ENCODE assay signal across 11 cellular contexts in the genomic region with DNA sequence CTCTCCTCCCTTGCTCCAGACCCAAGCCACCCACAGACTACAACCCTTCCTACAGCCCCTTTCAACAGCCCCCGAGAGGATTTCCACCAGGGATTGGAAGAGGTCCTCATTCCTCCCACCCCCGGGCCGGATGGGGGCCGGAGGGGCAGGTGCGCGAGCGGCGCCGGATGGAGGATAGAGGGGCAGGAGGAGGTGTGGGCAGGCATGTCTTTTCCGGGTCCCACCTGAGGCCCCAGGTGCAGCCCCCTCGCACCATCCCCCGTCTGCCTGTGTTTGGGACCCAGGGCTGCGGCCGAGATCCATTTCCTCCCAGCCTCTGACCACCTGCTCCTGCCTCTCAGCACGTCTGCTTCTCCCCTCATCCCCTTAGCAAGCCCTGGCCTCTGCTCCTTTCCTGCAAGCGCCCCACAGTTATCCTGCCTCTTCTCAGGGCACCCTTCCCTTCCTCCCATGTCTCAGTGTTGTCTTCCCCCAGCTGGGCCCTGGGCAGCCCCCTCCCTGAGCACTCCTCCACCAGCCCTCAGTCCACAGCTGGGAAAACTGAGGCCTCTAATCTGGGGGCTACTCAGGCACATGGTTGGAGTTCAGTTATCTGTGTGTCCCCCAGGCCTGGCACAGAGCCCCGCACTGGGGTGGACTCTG. TPM values are rescaled to one million over a fixed set of nuclear protein-coding genes. Genes with fewer than 3 reads are reported as not detected.
DNase-seq lines count a peak whose midpoint lies in the region; ATAC-seq, FAIRE-seq and TF ChIP-seq lines count a peak whose summit lies in the region.
"Had no signal": no experiment of that assay in that cellular context is flagged by ENCODE, and none has a peak within 500 bp of the region (broad histone marks: within the 10 kb centered on the region; RNA-seq: fewer than 3 reads in every experiment).

No MANE protein-coding gene starts in this region.

- CTCF ChIA-PET in CD4-positive, alpha-beta memory T cell (lab: Charles Lee; ENCODE audit: partially characterized antibody) = interaction anchor here (0.6 to 19.5 kb wide), 49 partner anchors 8 to 490 kb away, joined by 3 to 477 read pairs (median 4); a partner anchor contains a TSS
- CTCF ChIA-PET in GM12878 (lab: Yijun Ruan, JAX) = interaction anchor here (0.6 to 7.6 kb wide), 37 partner anchors 7 to 863 kb away, joined by 3 to 100 read pairs (median 4); a partner anchor contains a TSS

- intact Hi-C loops in CD4-positive, alpha-beta memory T cell (cut with micrococcal nuclease) = loop anchor here (1.0 to 5.0 kb wide), 5 partner anchors 46 to 357 kb away; no protein-coding TSS in a partner anchor
- intact Hi-C loops in GM12878 (cut with micrococcal nuclease; ENCODE audit: unreplicated experiment) (loop anchor here (1.0 to 2.0 kb wide), 2 partner anchors 135 to 357 kb away; no protein-coding TSS in a partner anchor), left colon (cut with DNase I, micrococcal nuclease) (loop anchor here in 1 of 2 donors (5.0 kb wide), 1 partner anchor 146 kb away; a partner anchor contains a TSS)

- peaks cover 52% of the 10 kb centered on the region for H3K4me1 ChIP-seq in CD4-positive, alpha-beta memory T cell (ENCODE audit: insufficient read depth, low read length)
- H3K4me1 ChIP-seq in GM12878 (ENCODE audit: control insufficient read depth, insufficient read depth, low read length) (peaks cover 15% of the 10 kb centered on the region), neural progenitor cell (peaks cover 43% of the 10 kb centered on the region)

- TF ChIP-seq CTCF in GM12878 (IDR thresholded peaks at IDR 0.05 in 2 of 3, conservative IDR thresholded peaks at IDR 0.05 in 1 of 3; ENCODE audit: control insufficient read depth in 2 of 3, extremely low read depth in 1 of 3, insufficient read depth in 1 of 3, low read depth in 3 of 3, low read length in 3 of 3) (no peak), neural progenitor cell (IDR thresholded peaks at IDR 0.05) (no peak)

- H3K4me3 ChIP-seq in CD4-positive, alpha-beta memory T cell (ENCODE audit: low read length in 2 of 2) = no peak overlapping the region
- no peak overlapping the region for H3K4me3 ChIP-seq in H7 (ENCODE audit: insufficient read depth, low read depth, low read length)
- H3K4me3 ChIP-seq in GM12878 = no peak overlapping the region
- H3K4me3 ChIP-seq in neural progenitor cell = no peak overlapping the region

- TF ChIP-seq EP300 in GM12878 (IDR thresholded peaks at IDR 0.05; ENCODE audit: borderline replicate concordance in 1 of 2, control insufficient read depth in 1 of 2, low read depth in 2 of 2, low read length in 2 of 2) = no peak

- H3K27ac Mint-ChIP-seq in CD4-positive, alpha-beta memory T cell = peak overlapping the region; percentile 75 to 95 (median 92)
- peak overlapping the region; percentile 57 for H3K27ac Mint-ChIP-seq in neural progenitor cell

- H3K9me3 ChIP-seq in CD4-positive, alpha-beta memory T cell (ENCODE audit: control insufficient read depth in 1 of 2, low read length in 2 of 2) = no peaks in the 10 kb centered on the region
- H3K9me3 ChIP-seq in GM12878 (replicated peaks; ENCODE audit: control insufficient read depth, insufficient read depth, low read length) (no peaks in the 10 kb centered on the region; the same call in 2 of the 3 replicates), neural progenitor cell (ENCODE audit: low read depth) (no peaks in the 10 kb centered on the region)

- H3K9ac ChIP-seq in GM12878 (ENCODE audit: control insufficient read depth, insufficient read depth, low read length) (no peak overlapping the region), neural progenitor cell (no peak overlapping the region)

- FAIRE-seq in GM12878 (lab: Jason Lieb, UNC) = no peak

- no peaks in the 10 kb centered on the region for H3K79me2 ChIP-seq in GM12878 (ENCODE audit: control insufficient read depth, insufficient read depth, low read length)
- H3K79me2 ChIP-seq in neural progenitor cell (ENCODE audit: low read depth) = no peaks in the 10 kb centered on the region

- H4K20me1 ChIP-seq in GM12878 (ENCODE audit: control insufficient read depth, insufficient read depth) (no peaks in the 10 kb centered on the region), neural progenitor cell (ENCODE audit: low read depth) (no peaks in the 10 kb centered on the region)

- RAD21 ChIA-PET in GM12878 (lab: Charles Lee; ENCODE audit: unreplicated experiment) = interaction anchor here (0.6 to 3.3 kb wide), 21 partner anchors 7 to 407 kb away, joined by 3 to 76 read pairs (median 3); a partner anchor contains a TSS

- H3K36me3 Mint-ChIP-seq in CD4-positive, alpha-beta memory T cell = no peaks in the 10 kb centered on the region
- no peaks in the 10 kb centered on the region for H3K36me3 Mint-ChIP-seq in neural progenitor cell
- H3K36me3 Mint-ChIP-seq: brain had no signal

- no peaks in the 10 kb centered on the region for H3K36me3 ChIP-seq in CD4-positive, alpha-beta memory T cell (ENCODE audit: insufficient read depth, low read length)
- no peaks in the 10 kb centered on the region for H3K36me3 ChIP-seq in H7 (replicated peaks; ENCODE audit: control insufficient read depth, insufficient read depth, low read length)
- no peaks in the 10 kb centered on the region for H3K36me3 ChIP-seq in GM12878 (ENCODE audit: control insufficient read depth in 2 of 2, insufficient read depth in 2 of 2, low read length in 1 of 2)
- no peaks in the 10 kb centered on the region for H3K36me3 ChIP-seq in neural progenitor cell

- TF ChIP-seq RAD21 in GM12878 (IDR thresholded peaks at IDR 0.05; ENCODE audit: insufficient read depth, low read depth, low read length) = no peak

- peak overlapping the region; percentile 40 for H3K27ac ChIP-seq in CD4-positive, alpha-beta memory T cell (ENCODE audit: low read depth, low read length)
- H3K27ac ChIP-seq in GM12878 (ENCODE audit: control insufficient read depth, insufficient read depth) = no peak overlapping the region
- H3K27ac ChIP-seq in neural progenitor cell = no peak overlapping the region
- H3K27ac ChIP-seq: epithelial cell of prostate had no signal

- no peak for TF ChIP-seq POLR2A in GM12878 (IDR thresholded peaks at IDR 0.05; ENCODE audit: low read depth, low read length)

- no TSS peak for BruUV-seq in GM12878 (replicated peaks; lab: Mats Ljungman, UMichigan)

- H3K27me3 ChIP-seq in CD4-positive, alpha-beta memory T cell (ENCODE audit: insufficient read depth, low read length) = no peaks in the 10 kb centered on the region
- H3K27me3 ChIP-seq in H7 (ENCODE audit: control insufficient read depth, insufficient read depth, low read length) (no peaks in the 10 kb centered on the region), GM12878 (replicated peaks in 1 of 2; ENCODE audit: control insufficient read depth in 2 of 2, insufficient read depth in 2 of 2, low read length in 1 of 2) (no peaks in the 10 kb centered on the region; a peak in 1 of 4 replicates), neural progenitor cell (no peaks in the 10 kb centered on the region)

- SMC1A ChIA-PET in GM12878 (lab: Charles Lee; ENCODE audit: uncharacterized antibody, unreplicated experiment) = interaction anchor here (0.6 to 3.0 kb wide), 18 partner anchors 11 to 357 kb away, joined by 3 to 70 read pairs (median 4); a partner anchor contains a TSS

- no peak for DNase-seq in CD4-positive, alpha-beta memory T cell
- DNase-seq in H7 = peak; percentile 69
- no peak for DNase-seq in GM12878 (ENCODE audit: low read depth, low spot score)
- DNase-seq in neural progenitor cell (ENCODE audit: low spot score) = no peak
- no peak for DNase-seq in midbrain (lab: John Stamatoyannopoulos, UW)
- DNase-seq in left colon = no peak
- DNase-seq in A172 (ENCODE audit: low spot score) = no peak
- DNase-seq: OCI-M1, retina had no signal

- POLR2A ChIA-PET in CD4-positive, alpha-beta memory T cell (lab: Charles Lee; ENCODE audit: partially characterized antibody) = interaction anchor here (0.5 to 11.8 kb wide), 16 partner anchors 8 to 1849 kb away, joined by 3 to 433 read pairs (median 6); a partner anchor contains a TSS
- POLR2A ChIA-PET in GM12878 (lab: Charles Lee) = interaction anchor here (1.0 kb wide), 1 partner anchor 144 kb away, joined by 6 read pairs; no protein-coding TSS in a partner anchor

- no peak overlapping the region for H2AFZ ChIP-seq in GM12878 (ENCODE audit: control insufficient read depth, low read depth, low read length)
- H2AFZ ChIP-seq in neural progenitor cell (replicated peaks) = peak overlapping the region; percentile 6

- H3K9me3 Mint-ChIP-seq in CD4-positive, alpha-beta memory T cell = no peaks in the 10 kb centered on the region
- no peaks in the 10 kb centered on the region for H3K9me3 Mint-ChIP-seq in neural progenitor cell

- peaks cover 0 to 2% of the 10 kb centered on the region in 2 donors for H3K27me3 Mint-ChIP-seq in CD4-positive, alpha-beta memory T cell
- peaks cover 12% of the 10 kb centered on the region for H3K27me3 Mint-ChIP-seq in neural progenitor cell (ENCODE audit: insufficient read depth, low read depth)

- no peak for ATAC-seq in GM12878
- no peak for ATAC-seq in left colon

- H3F3A ChIP-seq in neural progenitor cell (ENCODE audit: low read depth) = peaks cover 33% of the 10 kb centered on the region

- peak overlapping the region; percentile 36; the same call in 1 of the 2 replicates for H3K4me2 ChIP-seq in GM12878 (ENCODE audit: control insufficient read depth, insufficient read depth)
- H3K4me2 ChIP-seq in neural progenitor cell = no peak overlapping the region

- WGBS in GM12878 (ENCODE audit: insufficient coverage, insufficient replicate concordance, low lambda C conversion rate, missing lambda C conversion rate) = 19% methylated on average over 17 of the region's 17 CpGs

- peaks cover 28 to 49% (median 40%) of the 10 kb centered on the region in 4 donors for H3K4me1 Mint-ChIP-seq in CD4-positive, alpha-beta memory T cell
- H3K4me1 Mint-ChIP-seq in neural progenitor cell = peaks cover 62% of the 10 kb centered on the region

- in situ Hi-C loops in GM12878 (cut with MboI) = loop anchor here (5.0 to 25.0 kb wide), 2 partner anchors 141 to 341 kb away; a partner anchor contains a TSS

- H3K4me3 Mint-ChIP-seq in CD4-positive, alpha-beta memory T cell = peak overlapping the region in 3 of 8 donors; percentile 41 to 71 (median 50)
- no peak overlapping the region for H3K4me3 Mint-ChIP-seq in neural progenitor cell

RNA-seq across cellular contexts. Expression of a gene that starts 19.3 kb away (rescaled TPM):
- total RNA-seq in CD4-positive, alpha-beta memory T cell = 100 to 1,000 TPM; 181 to 198 TPM
- polyA plus RNA-seq in CD4-positive, alpha-beta memory T cell = 10 to 100 TPM; 22.8 to 38.8 TPM
- 4.5 and 5.4 TPM in 2 replicates for total RNA-seq in H7 (2014; rRNA removed; shearing (Covaris generic))
- 41.7 and 53.2 TPM in 2 replicates for total RNA-seq in GM12878 (2013; cell fraction: nucleolus; rRNA removed)
- total RNA-seq in GM12878 (2014; rRNA removed) (6.0 and 7.1 TPM in 2 replicates), GM12878 (2014; rRNA removed; fragmentation: Illumina TruSeq; extraction: Trizol) (4.0 and 4.7 TPM in 2 replicates), GM12878 (2021) (13.5 and 13.6 TPM in 2 replicates), neural progenitor cell (ENCODE audit: low replicate concordance) (0.71 and 7.7 TPM in 2 replicates), left colon (10 to 100 TPM; 18.6 to 33.4 TPM)
- polyA plus RNA-seq in GM12878 (2011; ENCODE audit: low read depth) = 8.1 TPM
- polyA plus RNA-seq in GM12878 (2011; rRNA removed) (9.7 and 15.2 TPM in 2 replicates), GM12878 (2014; fragmentation: Illumina TruSeq; extraction: Trizol) (4.7 and 7.6 TPM in 2 replicates), GM12878 (2014; fragmentation: Nextera tagmentation; extraction: Ambion mirVana) (under 1 TPM; 0.18 to 0.64 TPM), GM12878 (2014; rRNA removed) (13.9 and 17.2 TPM in 2 replicates), GM12878 (2016; fragmentation: Nextera tagmentation; extraction: Ambion mirVana) (1 to 10 TPM; 2.7 to 5.1 TPM)
- 16.7 and 22.1 TPM in 2 replicates for polyA plus RNA-seq in GM12878 (2011; cell fraction: cytosol; rRNA removed)
- polyA plus RNA-seq in GM12878 (2011; cell fraction: nucleus; rRNA removed) = 40.9 and 48.3 TPM in 2 replicates
- 18.0 and 19.0 TPM in 2 replicates for polyA plus RNA-seq in GM12878 (2012)
- 11.4 and 20.2 TPM in 2 replicates for polyA minus RNA-seq in GM12878 (2011; rRNA and poly(A)+ RNA removed)
- polyA minus RNA-seq in GM12878 (2011; cell fraction: cytosol; rRNA and poly(A)+ RNA removed) = 7.2 and 7.4 TPM in 2 replicates
- 11.5 and 21.8 TPM in 2 replicates for polyA minus RNA-seq in GM12878 (2011; cell fraction: nucleus; rRNA and poly(A)+ RNA removed)
- 0.74 and 3.3 TPM in 2 replicates for total RNA-seq in A172 (2014; rRNA removed; shearing (Covaris generic))
